In genomic region chr3:64676831-64677230, GRCh38 we compare ENCODE assay signal across 22 cellular contexts. TPM values are rescaled to one million over a fixed set of nuclear protein-coding genes. Genes with fewer than 3 reads are reported as not detected.
A peak's percentile ranks its signal among the peaks of the same experiment; 100 is the strongest.
DNase-seq lines count a peak whose midpoint lies in the region; ATAC-seq and TF ChIP-seq lines count a peak whose summit lies in the region.
"Had no signal": no experiment of that assay in that cellular context is flagged by ENCODE, and none has a peak within 500 bp of the region (broad histone marks: within the 10 kb centered on the region; RNA-seq: fewer than 3 reads in every experiment).

No MANE protein-coding gene starts in this region.

- no peak overlapping the region for H2BK120ac ChIP-seq in mesendoderm (ENCODE audit: low read depth, low read length)

- H3K36me3 ChIP-seq in mesendoderm (ENCODE audit: control insufficient read depth, insufficient read depth, low read length) (no peaks in the 10 kb centered on the region), spleen (peaks cover 0 to 27% (median 0%) of the 10 kb centered on the region in 6 donors)
- H3K36me3 ChIP-seq: SJSA1 had no signal

- H4K5ac ChIP-seq in mesendoderm (ENCODE audit: low read length), result no peak overlapping the region

- no peak overlapping the region for H3K18ac ChIP-seq in mesendoderm (ENCODE audit: low read length)

- no peaks in the 10 kb centered on the region for H3K4me1 Mint-ChIP-seq in natural killer cell treated with Interleukin-12 subunit alpha and Interleukin-12 subunit beta and Interleukin-15 and Interleukin-18, amount 100 ng/mL, for 72 hours (ENCODE audit: low read depth in 2 of 2)
- H3K4me1 Mint-ChIP-seq: CD4-positive, alpha-beta memory T cell; IgD-negative memory B cell had no signal

- H2AK5ac ChIP-seq in mesendoderm (ENCODE audit: low read length), result no peak overlapping the region

- no peaks in the 10 kb centered on the region for H3K27me3 Mint-ChIP-seq in natural killer cell treated with Interleukin-12 subunit alpha and Interleukin-12 subunit beta and Interleukin-15 and Interleukin-18, amount 100 ng/mL, for 72 hours
- H3K27me3 Mint-ChIP-seq: CD4-positive, alpha-beta memory T cell; IgD-negative memory B cell had no signal

- H3K36me3 Mint-ChIP-seq in natural killer cell treated with Interleukin-12 subunit alpha and Interleukin-12 subunit beta and Interleukin-15 and Interleukin-18, amount 100 ng/mL, for 72 hours, result no peaks in the 10 kb centered on the region
- H3K36me3 Mint-ChIP-seq: CD4-positive, alpha-beta memory T cell; IgD-negative memory B cell had no signal

- no peak overlapping the region for H3K27ac Mint-ChIP-seq in natural killer cell treated with Interleukin-12 subunit alpha and Interleukin-12 subunit beta and Interleukin-15 and Interleukin-18, amount 100 ng/mL, for 72 hours
- H3K27ac Mint-ChIP-seq: CD4-positive, alpha-beta memory T cell; IgD-negative memory B cell had no signal

- H3K27me3 ChIP-seq in mesendoderm (ENCODE audit: insufficient read depth, low read length, poor library complexity) (peaks cover 1% of the 10 kb centered on the region), spleen (replicated peaks in 1 of 7) (no peaks in the 10 kb centered on the region)
- H3K27me3 ChIP-seq: SJSA1 had no signal

- no peak overlapping the region for H3K4me3 Mint-ChIP-seq in natural killer cell treated with Interleukin-12 subunit alpha and Interleukin-12 subunit beta and Interleukin-15 and Interleukin-18, amount 100 ng/mL, for 72 hours
- H3K4me3 Mint-ChIP-seq: CD4-positive, alpha-beta memory T cell; IgD-negative memory B cell had no signal

- H3K27ac ChIP-seq in coronary artery, result no peak overlapping the region
- no peak overlapping the region for H3K27ac ChIP-seq in mesendoderm (ENCODE audit: low read depth, low read length)
- H3K27ac ChIP-seq in spleen, result peak overlapping the region in 6 of 8 donors; percentile 29 to 64 (median 33)
- H3K27ac ChIP-seq: A549, KMS-11, SJSA1 had no signal

- no peak for ATAC-seq in natural killer cell treated with Interleukin-12 subunit alpha and Interleukin-12 subunit beta and Interleukin-15 and Interleukin-18, amount 100 ng/mL, for 72 hours
- ATAC-seq: A549, GM12878, HCT116 had no signal

- H3K9ac ChIP-seq in mesendoderm (ENCODE audit: low read length), result no peak overlapping the region
- H3K9ac ChIP-seq: KMS-11 had no signal

- H3K79me2 ChIP-seq in mesendoderm (ENCODE audit: control insufficient read depth, insufficient read depth, low read length), result no peaks in the 10 kb centered on the region

- no peak overlapping the region for H3K23ac ChIP-seq in mesendoderm (ENCODE audit: low read length)

- peaks cover 2% of the 10 kb centered on the region for H3K79me1 ChIP-seq in mesendoderm (ENCODE audit: low read length)

- DNase-seq in amniotic epithelial cell (ENCODE audit: low read depth) (peak; percentile 60), coronary artery (ENCODE audit: low spot score) (no peak), mesendoderm (peak; percentile 69), spleen (no peak), NCI-H345 (lab: John Stamatoyannopoulos, UW) (no peak), AG08396 (ENCODE audit: low spot score) (no peak)
- DNase-seq in natural killer cell treated with Interleukin-12 subunit alpha and Interleukin-12 subunit beta and Interleukin-15 and Interleukin-18, amount 100 ng/mL, for 72 hours (ENCODE audit: low spot score), result no peak
- DNase-seq: C1 segment of cervical spinal cord; CD4-positive, alpha-beta memory T cell; COR-L47; GDM1; MM.1S; NCI-H2029; NCI-H526 treated with DMSO at 0.1 percent for 48 hours; Right ventricle myocardium superior; RPMI8226 had no signal

- H2BK5ac ChIP-seq in mesendoderm (ENCODE audit: low read length), result peak overlapping the region; percentile 53

- H3K9me3 ChIP-seq in spleen, result no peaks in the 10 kb centered on the region
- H3K9me3 ChIP-seq: A549, SJSA1 had no signal

- H3K4me1 ChIP-seq in mesendoderm (ENCODE audit: control insufficient read depth, low read depth, low read length) (peaks cover 17% of the 10 kb centered on the region), spleen (peaks cover 0 to 26% (median 7%) of the 10 kb centered on the region in 6 donors)
- H3K4me1 ChIP-seq: A549, SJSA1 had no signal

- no CpG with 5 or more reads among the region's 2 CpGs for WGBS in mesendoderm (ENCODE audit: extremely low coverage, insufficient coverage, low lambda C conversion rate)
- WGBS in spleen, 5 donors, result 44 to 82% (median 79%) methylated on average over 2 of the region's 2 CpGs

- TF ChIP-seq CTCF in coronary artery (IDR thresholded peaks at IDR 0.05), result no peak
- no peak for TF ChIP-seq CTCF in spleen (IDR thresholded peaks at IDR 0.05 in 8 of 11, conservative IDR thresholded peaks at IDR 0.05 in 3 of 11)

- no peak overlapping the region for H3K4ac ChIP-seq in mesendoderm (ENCODE audit: low read depth, low read length)

- no peak overlapping the region for H3K4me2 ChIP-seq in mesendoderm (ENCODE audit: low read length)
- H3K4me2 ChIP-seq: A549, KMS-11 had no signal

- intact Hi-C loops in spleen (cut with DNase I; ENCODE audit: low total_unique reads), result no loop called here

- H3K4me3 ChIP-seq in coronary artery, result peak overlapping the region; percentile 14
- H3K4me3 ChIP-seq in mesendoderm (ENCODE audit: low read length), result no peak overlapping the region
- H3K4me3 ChIP-seq in spleen, result no peak overlapping the region
- H3K4me3 ChIP-seq: A549, GM12878, SJSA1 had no signal

- peak overlapping the region; percentile 40 for H3K56ac ChIP-seq in mesendoderm (ENCODE audit: low read length)

- TF ChIP-seq POLR2A in spleen (IDR thresholded peaks at IDR 0.05), result no peak

- H3K9me3 Mint-ChIP-seq in natural killer cell treated with Interleukin-12 subunit alpha and Interleukin-12 subunit beta and Interleukin-15 and Interleukin-18, amount 100 ng/mL, for 72 hours, result peaks cover 3% of the 10 kb centered on the region

- H4K8ac ChIP-seq in mesendoderm (ENCODE audit: low read depth, low read length), result no peak overlapping the region

- H2BK15ac ChIP-seq in mesendoderm (replicated peaks; ENCODE audit: low read depth), result no peak overlapping the region

RNA-seq across cellular contexts. Expression of gene ADAMTS9, which starts 11.0 kb away (rescaled TPM):
- 0.84 TPM for polyA plus RNA-seq in mesendoderm (2013, experiment 1 of 2)
- 0.67 TPM for polyA plus RNA-seq in mesendoderm (2013, experiment 2 of 2)
- total RNA-seq in spleen, result 100 to 1,000 TPM in 1 of 7 donors, 10 to 100 TPM in 6; 28.8 to 112 (median 62.2) TPM
- 10 to 100 TPM in 2 of 3 donors, 1 to 10 TPM in 1; 9.1 to 19.5 (median 15.4) TPM for polyA plus RNA-seq in spleen
- total RNA-seq in natural killer cell treated with Interleukin-12 subunit alpha and Interleukin-12 subunit beta and Interleukin-15 and Interleukin-18, amount 100 ng/mL, for 72 hours, result not detected
- total RNA-seq: CD4-positive, alpha-beta memory T cell; GM12878 had no signal
- polyA plus RNA-seq: CD4-positive, alpha-beta memory T cell; IgD-negative memory B cell had no signal

Comparison
In these comparisons a context has a peak if more than half of its experiments do, and no peak if none do; other contexts are left out.
1. DNase-seq: peak in amniotic epithelial cell (single experiment) and mesendoderm (single experiment); none in coronary artery (single experiment), spleen (single experiment), NCI-H345 (single experiment), natural killer cell treated with Interleukin-12 subunit alpha and Interleukin-12 subunit beta and Interleukin-15 and Interleukin-18, amount 100 ng/mL, for 72 hours (single experiment) and AG08396 (single experiment).
2. H3K27ac ChIP-seq: peak in spleen (6 of 8); none in coronary artery (0 of 2) and mesendoderm (single experiment).
3. RNA of gene ADAMTS9, which starts 11.0 kb away (total RNA-seq): 28.8 to 112 TPM in spleen; not detected in natural killer cell treated with Interleukin-12 subunit alpha and Interleukin-12 subunit beta and Interleukin-15 and Interleukin-18, amount 100 ng/mL, for 72 hours; every median in the first group is over 10 times any median in the second.